Comparison of ENCODE assay signal across 13 cellular contexts in genomic region chr12:51070004-51070403, GRCh38. TPM values are rescaled to one million over a fixed set of nuclear protein-coding genes. Genes with fewer than 3 reads are reported as not detected.
DNase-seq lines count a peak whose midpoint lies in the region; ATAC-seq and TF ChIP-seq lines count a peak whose summit lies in the region.
"Had no signal": no experiment of that assay in that cellular context is flagged by ENCODE, and none has a peak within 500 bp of the region (broad histone marks: within the 10 kb centered on the region; RNA-seq: fewer than 3 reads in every experiment).

No MANE protein-coding gene starts in this region.

- TF ChIP-seq EP300 in SK-N-SH (IDR thresholded peaks at IDR 0.05; ENCODE audit: borderline replicate concordance in 1 of 2, low read depth in 1 of 2, low read length in 1 of 2) = no peak

- H3K27ac Mint-ChIP-seq in activated CD4-positive, alpha-beta T cell treated with anti-CD3 and anti-CD28 coated beads for 36 hours = peak overlapping the region; percentile 59

- no peak for TF ChIP-seq RAD21 in SK-N-SH (IDR thresholded peaks at IDR 0.05; ENCODE audit: low read length)

- H3K36me3 ChIP-seq in OCI-LY7 (ENCODE audit: insufficient read depth, low read length) (peaks cover 62% of the 10 kb centered on the region; the same call in 1 of the 2 replicates), SK-N-SH (replicated peaks in 1 of 2; ENCODE audit: control insufficient read depth in 1 of 2, insufficient read depth in 2 of 2, low read length in 1 of 2) (peaks cover 49 to 58% of the 10 kb centered on the region in 2 experiments)

- peaks cover 3% of the 10 kb centered on the region for H3F3A ChIP-seq in SK-N-SH (replicated peaks; ENCODE audit: insufficient read depth)

- no peaks in the 10 kb centered on the region for H3K9me3 Mint-ChIP-seq in activated CD4-positive, alpha-beta T cell treated with anti-CD3 and anti-CD28 coated beads for 36 hours (ENCODE audit: low read depth)

- H3K9ac ChIP-seq in SK-N-SH = no peak overlapping the region

- CTCF ChIA-PET in activated CD4-positive, alpha-beta T cell treated with anti-CD3 and anti-CD28 coated beads for 36 hours (lab: Charles Lee) = no interaction called here
- CTCF ChIA-PET in OCI-LY7 (lab: Charles Lee; ENCODE audit: unreplicated experiment) (no interaction called here), SK-N-SH (lab: Yijun Ruan, JAX) (no interaction called here)

- H3K4me1 Mint-ChIP-seq in activated CD4-positive, alpha-beta T cell treated with anti-CD3 and anti-CD28 coated beads for 36 hours = no peaks in the 10 kb centered on the region

- H3K27ac ChIP-seq in OCI-LY7 (ENCODE audit: low read depth, low read length, poor library complexity, severe bottlenecking) (no peak overlapping the region), SK-N-SH (ENCODE audit: low read depth in 2 of 2, low read length in 1 of 2) (no peak overlapping the region)

- H3K4me2 ChIP-seq in OCI-LY7 (ENCODE audit: low read length) = no peak overlapping the region
- H3K4me2 ChIP-seq in SK-N-SH = no peak overlapping the region

- no peak overlapping the region for H3K4me3 Mint-ChIP-seq in activated CD4-positive, alpha-beta T cell treated with anti-CD3 and anti-CD28 coated beads for 36 hours

- H2AFZ ChIP-seq in OCI-LY7 (ENCODE audit: low read length) = no peak overlapping the region
- no peak overlapping the region for H2AFZ ChIP-seq in SK-N-SH (ENCODE audit: low read depth)

- H3K27me3 Mint-ChIP-seq in activated CD4-positive, alpha-beta T cell treated with anti-CD3 and anti-CD28 coated beads for 36 hours = no peaks in the 10 kb centered on the region

- intact Hi-C loops in activated CD4-positive, alpha-beta T cell treated with anti-CD3 and anti-CD28 coated beads for 36 hours (cut with DNase I, micrococcal nuclease) = no loop called here
- intact Hi-C loops in OCI-LY7 (cut with micrococcal nuclease; ENCODE audit: unreplicated experiment) = no loop called here

- POLR2A ChIA-PET in activated CD4-positive, alpha-beta T cell treated with anti-CD3 and anti-CD28 coated beads for 36 hours (lab: Charles Lee) = no interaction called here
- POLR2A ChIA-PET in OCI-LY7 (lab: Charles Lee) = interaction anchor here (1.0 to 1.1 kb wide), 2 partner anchors 9 to 17 kb away, joined by 3 to 4 read pairs; no protein-coding TSS in a partner anchor
- POLR2A ChIA-PET in SK-N-SH (lab: Yijun Ruan, JAX) = interaction anchor here (1.2 kb wide), 1 partner anchor 13 kb away, joined by 3 read pairs; no protein-coding TSS in a partner anchor

- H3K4me3 ChIP-seq in OCI-LY7 (ENCODE audit: low read depth, low read length, poor library complexity, severe bottlenecking) (no peak overlapping the region), SK-N-SH (ENCODE audit: low read depth in 2 of 2, low read length in 1 of 2) (no peak overlapping the region)

- TF ChIP-seq CTCF in OCI-LY7 (conservative IDR thresholded peaks at IDR 0.05; ENCODE audit: low read length) (no peak), SK-N-SH (IDR thresholded peaks at IDR 0.05) (no peak)

- peaks cover 30% of the 10 kb centered on the region for H3K36me3 Mint-ChIP-seq in activated CD4-positive, alpha-beta T cell treated with anti-CD3 and anti-CD28 coated beads for 36 hours (ENCODE audit: low read depth)

- ATAC-seq in activated CD4-positive, alpha-beta T cell treated with anti-CD3 and anti-CD28 coated beads for 36 hours = no peak
- no peak for ATAC-seq in HG02981 (IDR thresholded peaks at IDR 0.05; ENCODE audit: unreplicated experiment)

- H3K79me2 ChIP-seq in OCI-LY7 (ENCODE audit: insufficient read depth, low read depth, low read length) (no peaks in the 10 kb centered on the region), SK-N-SH (ENCODE audit: insufficient read depth) (peaks cover 25% of the 10 kb centered on the region)

- BruUV-seq in OCI-LY7 (replicated peaks; lab: Mats Ljungman, UMichigan) = TSS peak; percentile 66

- DNase-seq in activated CD4-positive, alpha-beta T cell treated with anti-CD3 and anti-CD28 coated beads for 36 hours = no peak
- DNase-seq in activated CD4-positive, alpha-beta T cell treated with anti-CD3 and anti-CD28 coated beads for 1 hour = no peak
- DNase-seq in OCI-LY7 (ENCODE audit: low spot score) (no peak), fibroblast of gingiva (ENCODE audit: low read depth) (peak; percentile 25), retina (peak; percentile 8), globus pallidus (ENCODE audit: low spot score) (no peak), SK-N-SH (no peak)
- DNase-seq: activated CD8-positive, alpha-beta memory T cell treated with anti-CD3 and anti-CD28 coated beads for 24 hours; amygdala; effector CD8-positive, alpha-beta T cell; NCI-H446; SHP77 treated with DMSO at 0.1 percent for 48 hours had no signal

- WGBS in SK-N-SH (ENCODE audit: low lambda C conversion rate) = 95% methylated on average over 3 of the region's 3 CpGs

- H3K27me3 ChIP-seq in SK-N-SH (ENCODE audit: insufficient read depth) = no peaks in the 10 kb centered on the region

- no peaks in the 10 kb centered on the region for H3K9me3 ChIP-seq in OCI-LY7 (ENCODE audit: low read length)
- no peaks in the 10 kb centered on the region for H3K9me3 ChIP-seq in SK-N-SH

- no peaks in the 10 kb centered on the region for H3K9me2 ChIP-seq in OCI-LY7 (ENCODE audit: insufficient read depth, low read length)
- no peaks in the 10 kb centered on the region for H3K9me2 ChIP-seq in SK-N-SH

- H4K20me1 ChIP-seq in OCI-LY7 (ENCODE audit: insufficient read depth, low read length) (no peaks in the 10 kb centered on the region), SK-N-SH (ENCODE audit: insufficient read depth) (0 out of 2 replicates have a peak, but pooled peaks cover 6% of the 10 kb centered on the region)

- H3K4me1 ChIP-seq in OCI-LY7 (ENCODE audit: insufficient read depth, low read length, poor library complexity, severe bottlenecking) (no peaks in the 10 kb centered on the region), SK-N-SH (ENCODE audit: control insufficient read depth in 1 of 2, insufficient read depth in 2 of 2, low read depth in 1 of 2, low read length in 1 of 2) (no peaks in the 10 kb centered on the region)

TF ChIP-seq in SK-N-SH, 30 proteins besides CTCF, POLR2A, EP300 and RAD21 (continues in another document):
- TF ChIP-seq POLR2AphosphoS5 (IDR thresholded peaks at IDR 0.05; ENCODE audit: low read depth, low read length) = no peak
- TF ChIP-seq ZBTB33 (IDR thresholded peaks at IDR 0.05; ENCODE audit: borderline replicate concordance, low read depth) = no peak
- TF ChIP-seq PBX3 (IDR thresholded peaks at IDR 0.05) = no peak
- no peak for TF ChIP-seq USF2 (IDR thresholded peaks at IDR 0.05; ENCODE audit: borderline replicate concordance, low read depth, low read length)
- TF ChIP-seq MXI1 (IDR thresholded peaks at IDR 0.05; ENCODE audit: low read depth, low read length) = no peak
- TF ChIP-seq RCOR1 (IDR thresholded peaks at IDR 0.05; ENCODE audit: low read length) = no peak
- no peak for TF ChIP-seq CHD2 (IDR thresholded peaks at IDR 0.05; ENCODE audit: low read length, partially characterized antibody)

RNA-seq across cellular contexts. Expression of gene CSRNP2, which starts 13.4 kb away (rescaled TPM):
- total RNA-seq in activated CD4-positive, alpha-beta T cell treated with anti-CD3 and anti-CD28 coated beads for 36 hours = 10 to 100 TPM; 12.8 to 13.6 TPM
- total RNA-seq in OCI-LY7 (2014; rRNA removed; shearing (Covaris generic)) = 10.4 and 11.7 TPM in 2 replicates
- 28.6 and 30.1 TPM in 2 replicates for total RNA-seq in OCI-LY7 (2022)
- polyA plus RNA-seq in SK-N-SH (2012; rRNA removed) = 18.7 and 22.7 TPM in 2 replicates
- polyA plus RNA-seq in SK-N-SH (2012; cell fraction: cytosol; rRNA removed) = 18.6 and 19.3 TPM in 2 replicates
- 34.1 and 44.5 TPM in 2 replicates for polyA plus RNA-seq in SK-N-SH (2012; cell fraction: nucleus; rRNA removed)

RNA-seq across cellular contexts. Expression of gene LETMD1, which starts 21.9 kb away (rescaled TPM):
- 10 to 100 TPM; 69.6 to 79.6 TPM for total RNA-seq in activated CD4-positive, alpha-beta T cell treated with anti-CD3 and anti-CD28 coated beads for 36 hours
- 53.9 and 58.6 TPM in 2 replicates for total RNA-seq in OCI-LY7 (2014; rRNA removed; shearing (Covaris generic))
- total RNA-seq in OCI-LY7 (2022) = 103 and 114 TPM in 2 replicates
- 67.8 and 99.3 TPM in 2 replicates for polyA plus RNA-seq in SK-N-SH (2012; rRNA removed)
- polyA plus RNA-seq in SK-N-SH (2012; cell fraction: cytosol; rRNA removed) = 50.2 and 57.7 TPM in 2 replicates
- polyA plus RNA-seq in SK-N-SH (2012; cell fraction: nucleus; rRNA removed) = 149 and 222 TPM in 2 replicates

RNA-seq across cellular contexts. Expression of gene SLC11A2, which starts 43.8 kb away (rescaled TPM):
- total RNA-seq in activated CD4-positive, alpha-beta T cell treated with anti-CD3 and anti-CD28 coated beads for 36 hours = 10 to 100 TPM; 31.0 to 32.9 TPM
- 28.2 and 35.0 TPM in 2 replicates for total RNA-seq in OCI-LY7 (2014; rRNA removed; shearing (Covaris generic))
- 43.4 and 43.6 TPM in 2 replicates for total RNA-seq in OCI-LY7 (2022)
- 27.7 and 45.0 TPM in 2 replicates for polyA plus RNA-seq in SK-N-SH (2012; rRNA removed)
- polyA plus RNA-seq in SK-N-SH (2012; cell fraction: cytosol; rRNA removed) = 26.2 and 32.3 TPM in 2 replicates
- 57.1 and 71.4 TPM in 2 replicates for polyA plus RNA-seq in SK-N-SH (2012; cell fraction: nucleus; rRNA removed)

Comparison
In these comparisons a context has a peak if more than half of its experiments do, and no peak if none do; other contexts are left out.
1. DNase-seq: peak in fibroblast of gingiva (single experiment) and retina (single experiment); none in activated CD4-positive, alpha-beta T cell treated with anti-CD3 and anti-CD28 coated beads for 36 hours (single experiment), activated CD4-positive, alpha-beta T cell treated with anti-CD3 and anti-CD28 coated beads for 1 hour (single experiment), OCI-LY7 (single experiment), globus pallidus (single experiment) and SK-N-SH (single experiment).